ENCODE assay signal across 5 cellular contexts in the genomic region with DNA sequence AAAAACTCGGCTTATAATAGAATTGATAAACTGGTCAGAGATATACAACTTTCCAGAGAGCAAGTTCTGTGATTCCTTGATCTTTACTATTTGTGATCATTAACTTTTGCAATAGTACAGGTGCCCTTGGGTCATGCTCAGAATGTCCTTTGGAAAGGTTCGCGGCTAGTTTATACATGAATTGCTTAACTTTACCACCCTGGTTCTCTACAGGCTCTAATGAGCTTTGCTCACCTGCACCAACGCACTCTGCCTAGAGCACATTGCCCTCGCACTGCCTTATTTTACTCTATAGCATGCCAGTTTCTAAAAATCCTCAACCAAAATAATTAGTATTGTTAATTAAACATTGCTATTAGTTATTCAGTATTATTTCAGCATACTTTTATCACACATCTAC.
"Had no signal": no experiment of that assay in that cellular context is flagged by ENCODE, and none has a peak within 500 bp of the region (broad histone marks: within the 10 kb centered on the region; RNA-seq: fewer than 3 reads in every experiment).

No MANE protein-coding gene starts in this region.

- DNase-seq: H9, HCEC 1CT, KBM-7 had no signal

- H3K4me3 ChIP-seq: GM23338 had no signal

- ATAC-seq: GM23338 had no signal

- H2AFZ ChIP-seq: GM23338 had no signal

- H3K4me2 ChIP-seq: GM23338 had no signal

- H3K27ac ChIP-seq: HL-60 had no signal
